20 cellular contexts compared by ENCODE assay signal in genomic region chr4:40482985-40483647, GRCh38.
DNase-seq lines count a peak whose midpoint lies in the region; FAIRE-seq and TF ChIP-seq lines count a peak whose summit lies in the region.
"Had no signal": no experiment of that assay in that cellular context is flagged by ENCODE, and none has a peak within 500 bp of the region (broad histone marks: within the 10 kb centered on the region; RNA-seq: fewer than 3 reads in every experiment).

No MANE protein-coding gene starts in this region.

- no peak overlapping the region for H3K4ac ChIP-seq in mesenchymal stem cell (ENCODE audit: low read depth in 1 of 2, low read length in 2 of 2)

- H3K27ac ChIP-seq in mesenchymal stem cell (ENCODE audit: low read length, poor library complexity, severe bottlenecking) = no peak overlapping the region
- H3K27ac ChIP-seq: brain microvascular endothelial cell, left ventricle myocardium inferior, right atrium auricular region, suprapubic skin had no signal

- no peak overlapping the region for H4K8ac ChIP-seq in mesenchymal stem cell (ENCODE audit: low read length)

- H3K4me2 ChIP-seq in mesenchymal stem cell (ENCODE audit: low read length, poor library complexity, severe bottlenecking) = no peak overlapping the region

- H2BK12ac ChIP-seq in mesenchymal stem cell (ENCODE audit: low read length in 2 of 2) = no peak overlapping the region

- no peak overlapping the region for H2BK5ac ChIP-seq in mesenchymal stem cell (ENCODE audit: low read depth, low read length, poor library complexity, severe bottlenecking)

- no peak overlapping the region for H2AK5ac ChIP-seq in mesenchymal stem cell (ENCODE audit: low read length, severe bottlenecking)

- H3K4me3 ChIP-seq in epithelial cell of proximal tubule (ENCODE audit: low read depth, low read length) (peak overlapping the region; percentile 24), mesenchymal stem cell (ENCODE audit: insufficient read depth in 1 of 2, low read depth in 1 of 2, low read length in 2 of 2) (no peak overlapping the region)
- H3K4me3 ChIP-seq: left ventricle myocardium inferior, right atrium auricular region, suprapubic skin had no signal

- FAIRE-seq in D721Med (lab: Jason Lieb, UNC) = peak; percentile 95
- FAIRE-seq: GM18507 had no signal

- H3K79me1 ChIP-seq in mesenchymal stem cell (replicated peaks; ENCODE audit: low read length, poor library complexity, severe bottlenecking) = peaks cover 2% of the 10 kb centered on the region

- H2BK120ac ChIP-seq in mesenchymal stem cell (ENCODE audit: low read depth, low read length) = no peak overlapping the region

- H3K9ac ChIP-seq in mesenchymal stem cell (ENCODE audit: low read length) = no peak overlapping the region

- no peaks in the 10 kb centered on the region for H3K4me1 ChIP-seq in mesenchymal stem cell (ENCODE audit: control insufficient read depth, insufficient read depth, low read depth, low read length)
- H3K4me1 ChIP-seq: left ventricle myocardium inferior, right atrium auricular region, suprapubic skin had no signal

- DNase-seq in D721Med (ENCODE audit: insufficient read length, low spot score) (no peak), NCI-H1436 treated with DMSO at 0.1 percent for 48 hours (lab: John Stamatoyannopoulos, UW) (peak; percentile 48), epithelial cell of proximal tubule (ENCODE audit: low read depth) (peak; percentile 87), myocyte (ENCODE audit: low read depth) (peak; percentile 2), ureter (ENCODE audit: low spot score) (no peak), mesenchymal stem cell (no peak), NCI-H1694 treated with DMSO at 0.1 percent for 48 hours (lab: John Stamatoyannopoulos, UW) (no peak)
- DNase-seq in stimulated activated CD4-positive, alpha-beta T cell treated with anti-CD3 and anti-CD28 coated beads, Interleukin-4, amount 100 ng/mL, for 1 hour = no peak
- DNase-seq: activated CD4-positive, CD25-positive, alpha-beta regulatory T cell treated with anti-CD3 and anti-CD28 coated beads, Interleukin-2, amount 50 U/mL, for 72 hours; activated naive CD4-positive, alpha-beta T cell treated with Interleukin-2 at 50 U/mL for 16 hours; brain microvascular endothelial cell; DMS 273 treated with DMSO at 0.1 percent for 48 hours; left ventricle myocardium inferior; naive thymus-derived CD8-positive, alpha-beta T cell; NCI-H1930; SHP77; stimulated activated CD4-positive, alpha-beta T cell treated with anti-CD3 and anti-CD28 coated beads, Interleukin-1b, Interleukin-23, amount 100 ng/mL, for 48 hours had no signal

- no peak overlapping the region for H4K91ac ChIP-seq in mesenchymal stem cell (ENCODE audit: low read length)

- no peak overlapping the region for H2AFZ ChIP-seq in mesenchymal stem cell (ENCODE audit: low read depth, low read length)

- H3K14ac ChIP-seq in mesenchymal stem cell (ENCODE audit: low read length in 2 of 2) = no peak overlapping the region

- H3K27me3 ChIP-seq in mesenchymal stem cell (ENCODE audit: control insufficient read depth in 1 of 2, insufficient read depth in 1 of 2, low read length in 2 of 2) = no peaks in the 10 kb centered on the region
- H3K27me3 ChIP-seq: right atrium auricular region, suprapubic skin had no signal

- H3K18ac ChIP-seq in mesenchymal stem cell (ENCODE audit: low read depth in 1 of 2, low read length in 2 of 2) = no peak overlapping the region

- H3K9me3 ChIP-seq in mesenchymal stem cell (ENCODE audit: control insufficient read depth, low read length) = no peaks in the 10 kb centered on the region
- H3K9me3 ChIP-seq: left ventricle myocardium inferior, right atrium auricular region, suprapubic skin had no signal

- H2BK15ac ChIP-seq in mesenchymal stem cell (ENCODE audit: low read depth, poor library complexity, severe bottlenecking) = no peak overlapping the region

- 82% methylated on average over 21 of the region's 21 CpGs for WGBS in mesenchymal stem cell

- H3K23ac ChIP-seq in mesenchymal stem cell (ENCODE audit: low read length in 2 of 2) = no peak overlapping the region

- TF ChIP-seq CTCF in D721Med (IDR thresholded peaks at IDR 0.05; ENCODE audit: insufficient read depth, missing control alignments) = no peak
- no peak for TF ChIP-seq CTCF in epithelial cell of proximal tubule (conservative IDR thresholded peaks at IDR 0.05; ENCODE audit: low read depth, low read length)

- no peaks in the 10 kb centered on the region for H3K36me3 ChIP-seq in mesenchymal stem cell (ENCODE audit: control insufficient read depth in 1 of 2, insufficient read depth in 2 of 2, low read depth in 1 of 2, low read length in 2 of 2)
- H3K36me3 ChIP-seq: brain microvascular endothelial cell, left ventricle myocardium inferior, right atrium auricular region, suprapubic skin had no signal

Comparison
In these comparisons a context has a peak if more than half of its experiments do, and no peak if none do; other contexts are left out.
1. DNase-seq: peak in NCI-H1436 treated with DMSO at 0.1 percent for 48 hours (single experiment), epithelial cell of proximal tubule (single experiment) and myocyte (single experiment); none in D721Med (single experiment), stimulated activated CD4-positive, alpha-beta T cell treated with anti-CD3 and anti-CD28 coated beads, Interleukin-4, amount 100 ng/mL, for 1 hour (single experiment), ureter (single experiment), mesenchymal stem cell (single experiment) and NCI-H1694 treated with DMSO at 0.1 percent for 48 hours (single experiment).